Comparison of ENCODE assay signal across 12 cellular contexts in the genomic region with DNA sequence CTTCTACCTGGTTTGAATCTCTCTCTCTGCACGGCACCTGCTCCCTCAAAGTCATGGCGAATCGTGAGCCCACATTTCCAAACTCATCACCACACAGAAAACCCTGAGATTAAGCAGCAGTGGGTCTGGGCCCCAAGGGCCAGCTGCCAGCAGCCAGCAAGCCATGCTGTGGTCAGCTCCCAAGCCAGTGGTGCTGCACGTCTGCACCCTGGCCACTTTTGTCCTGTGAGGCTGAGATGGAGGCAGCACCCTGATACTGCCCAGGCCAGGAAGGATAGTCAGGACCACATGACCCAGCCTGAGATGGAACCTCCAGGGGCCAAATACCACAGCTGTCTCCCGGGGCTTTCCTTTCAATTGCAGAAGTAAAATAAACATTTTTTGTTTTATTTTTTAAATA. TPM values are rescaled to one million over a fixed set of nuclear protein-coding genes. Genes with fewer than 3 reads are reported as not detected.
A peak's percentile ranks its signal among the peaks of the same experiment; 100 is the strongest.
DNase-seq lines count a peak whose midpoint lies in the region; ATAC-seq and TF ChIP-seq lines count a peak whose summit lies in the region.
"Had no signal": no experiment of that assay in that cellular context is flagged by ENCODE, and none has a peak within 500 bp of the region (broad histone marks: within the 10 kb centered on the region; RNA-seq: fewer than 3 reads in every experiment).

No MANE protein-coding gene starts in this region.

- 66 to 76% (median 67%) methylated on average over 5 of the region's 5 CpGs for WGBS in spleen, 5 donors
- 78% methylated on average over 5 of the region's 5 CpGs for WGBS in mammary epithelial cell (ENCODE audit: low coverage, missing lambda C conversion rate)

- H3K4me2 ChIP-seq in DOHH2 (ENCODE audit: low read length) (peak overlapping the region; percentile 99), Karpas-422 (ENCODE audit: low read depth, low read length, poor library complexity, severe bottlenecking) (peak overlapping the region; percentile 81), mammary epithelial cell (ENCODE audit: insufficient read depth, low read depth, low read length) (no peak overlapping the region)
- H3K4me2 ChIP-seq: PC-9 had no signal

- CTCF ChIA-PET in mammary epithelial cell (lab: Charles Lee; ENCODE audit: low non-redundant PET): no interaction called here

- peak overlapping the region; percentile 88 for H3K9ac ChIP-seq in Karpas-422 (ENCODE audit: low read length)
- H3K9ac ChIP-seq in mammary epithelial cell (ENCODE audit: insufficient read depth, low read length): no peak overlapping the region

- in situ Hi-C loops in mammary epithelial cell (cut with MboI; ENCODE audit: low sequenced_read_pairs in 2 of 2): no loop called here

- peaks cover 72% of the 10 kb centered on the region for H3K36me3 ChIP-seq in DOHH2 (ENCODE audit: control insufficient read depth, low read length)
- peaks cover 43% of the 10 kb centered on the region for H3K36me3 ChIP-seq in Karpas-422 (ENCODE audit: insufficient read depth, low read length)
- peaks cover 0 to 60% (median 7%) of the 10 kb centered on the region in 6 donors for H3K36me3 ChIP-seq in spleen
- H3K36me3 ChIP-seq in mammary epithelial cell (ENCODE audit: insufficient read depth, low read length): no peaks in the 10 kb centered on the region
- H3K36me3 ChIP-seq: HAP-1, suprapubic skin had no signal

- no peak for ATAC-seq in HG02623 (IDR thresholded peaks at IDR 0.05; ENCODE audit: unreplicated experiment)

- intact Hi-C loops in spleen (cut with DNase I; ENCODE audit: low total_unique reads): no loop called here
- intact Hi-C loops in mammary epithelial cell (cut with micrococcal nuclease): no loop called here

- no TSS peak for BruUV-seq in mammary epithelial cell (replicated peaks; lab: Mats Ljungman, UMichigan)

- no peak for TF ChIP-seq POLR2A in spleen (IDR thresholded peaks at IDR 0.05)

- H4K20me1 ChIP-seq in DOHH2 (ENCODE audit: control insufficient read depth, insufficient read depth, low read depth, low read length): 0 out of 2 replicates have a peak, but pooled peaks cover under 1% of the 10 kb centered on the region
- H4K20me1 ChIP-seq in Karpas-422 (ENCODE audit: insufficient read depth, low read depth, low read length): peaks cover 4% of the 10 kb centered on the region; the same call in 1 of the 2 replicates
- H4K20me1 ChIP-seq in mammary epithelial cell (ENCODE audit: insufficient read depth, low read length): no peaks in the 10 kb centered on the region

- H3K27ac ChIP-seq in DOHH2 (ENCODE audit: low read depth, low read length) (peak overlapping the region; percentile 95), Karpas-422 (ENCODE audit: low read length) (peak overlapping the region; percentile 99), cingulate gyrus (ENCODE audit: low read depth, low read length) (peak overlapping the region; percentile 19), spleen (peak overlapping the region; percentile 83 to 97 (median 94)), mammary epithelial cell (ENCODE audit: insufficient read depth, low read depth, low read length) (no peak overlapping the region)
- H3K27ac ChIP-seq: PC-9 had no signal

- H3K9me2 ChIP-seq in DOHH2 (replicated peaks; ENCODE audit: control insufficient read depth, low read length) (no peaks in the 10 kb centered on the region), Karpas-422 (replicated peaks; ENCODE audit: insufficient read depth, low read length) (no peaks in the 10 kb centered on the region)

- peaks cover 47% of the 10 kb centered on the region for H3F3A ChIP-seq in DOHH2 (ENCODE audit: control insufficient read depth, insufficient read depth)

- H3K27me3 ChIP-seq in DOHH2 (ENCODE audit: control insufficient read depth, low read length) (no peaks in the 10 kb centered on the region), Karpas-422 (ENCODE audit: low read length) (no peaks in the 10 kb centered on the region), spleen (replicated peaks in 1 of 7) (no peaks in the 10 kb centered on the region), mammary epithelial cell (ENCODE audit: insufficient read depth, low read length) (peaks cover 3% of the 10 kb centered on the region)
- H3K27me3 ChIP-seq: suprapubic skin had no signal

- no peak overlapping the region for H2AFZ ChIP-seq in Karpas-422 (ENCODE audit: low read length)
- H2AFZ ChIP-seq in mammary epithelial cell (ENCODE audit: low read depth, low read length): no peak overlapping the region
- H2AFZ ChIP-seq: PC-9 had no signal

- dilution Hi-C loops in mammary epithelial cell (cut with HindIII; ENCODE audit: low sequenced_read_pairs): no loop called here

- H3K4me3 ChIP-seq in DOHH2 (ENCODE audit: low read length): peak overlapping the region; percentile 83
- H3K4me3 ChIP-seq in Karpas-422 (ENCODE audit: low read length): peak overlapping the region; percentile 66
- H3K4me3 ChIP-seq in spleen: peak overlapping the region in 2 of 8 donors; percentile 35 to 67
- no peak overlapping the region for H3K4me3 ChIP-seq in mammary epithelial cell (replicated peaks in 1 of 3; ENCODE audit: insufficient read depth in 1 of 3, low read depth in 2 of 3, low read length in 3 of 3)
- H3K4me3 ChIP-seq: HAP-1, mucosa of descending colon, PC-9 had no signal

- peak; percentile 53 for DNase-seq in Karpas-422
- DNase-seq in spleen: no peak
- no peak for DNase-seq in mammary epithelial cell
- no peak for DNase-seq in NCI-H1105 treated with DMSO at 0.1 percent for 48 hours (lab: John Stamatoyannopoulos, UW)
- DNase-seq: NCI-H345, PC-9 had no signal

- H3K4me1 ChIP-seq in DOHH2 (ENCODE audit: control insufficient read depth, low read length): peaks cover 72% of the 10 kb centered on the region
- H3K4me1 ChIP-seq in Karpas-422 (ENCODE audit: low read length): peaks cover 96% of the 10 kb centered on the region
- H3K4me1 ChIP-seq in spleen: peaks cover 51 to 100% (median 78%) of the 10 kb centered on the region in 6 donors
- no peaks in the 10 kb centered on the region for H3K4me1 ChIP-seq in mammary epithelial cell (ENCODE audit: insufficient read depth, low read length)
- H3K4me1 ChIP-seq: HAP-1 had no signal

- TF ChIP-seq CTCF in DOHH2 (IDR thresholded peaks at IDR 0.05; ENCODE audit: low read depth, low read length, poor library complexity, severe bottlenecking): no peak
- TF ChIP-seq CTCF in spleen (IDR thresholded peaks at IDR 0.05 in 8 of 11, conservative IDR thresholded peaks at IDR 0.05 in 3 of 11): no peak
- TF ChIP-seq CTCF in mammary epithelial cell (conservative IDR thresholded peaks at IDR 0.05 in 1 of 2, IDR thresholded peaks at IDR 0.05 in 1 of 2; ENCODE audit: extremely low read depth in 1 of 2, insufficient read depth in 1 of 2, low read depth in 1 of 2, low read length in 2 of 2): no peak

- H3K79me2 ChIP-seq in DOHH2 (ENCODE audit: control insufficient read depth, low read length) (peaks cover 70% of the 10 kb centered on the region), Karpas-422 (ENCODE audit: low read length) (peaks cover 45% of the 10 kb centered on the region), mammary epithelial cell (ENCODE audit: insufficient read depth, low read length) (no peaks in the 10 kb centered on the region)

- H3K9me3 ChIP-seq in DOHH2 (ENCODE audit: control insufficient read depth, insufficient read depth, low read length): no peaks in the 10 kb centered on the region
- H3K9me3 ChIP-seq in Karpas-422 (ENCODE audit: low read length): no peaks in the 10 kb centered on the region
- H3K9me3 ChIP-seq in spleen: no peaks in the 10 kb centered on the region
- no peaks in the 10 kb centered on the region for H3K9me3 ChIP-seq in mammary epithelial cell (replicated peaks; ENCODE audit: insufficient read depth, low read length)
- H3K9me3 ChIP-seq: HAP-1, mucosa of descending colon, suprapubic skin had no signal

RNA-seq across cellular contexts. Expression of a gene that starts 7.8 kb away (rescaled TPM):
- total RNA-seq in Karpas-422 (2014; rRNA removed; shearing (Covaris generic); ENCODE audit: low replicate concordance): 171 and 190 TPM in 2 replicates
- total RNA-seq in spleen (100 to 1,000 TPM in 2 of 7 donors, 10 to 100 TPM in 5; 61.5 to 153 (median 75.7) TPM), mammary epithelial cell (under 1 TPM; under 0.01 to 0.24 TPM)
- polyA plus RNA-seq in spleen (10 to 100 TPM; 27.8 to 28.3 (median 27.9) TPM), mammary epithelial cell (0.03 TPM)
- polyA minus RNA-seq in mammary epithelial cell: not detected

Comparison
In these comparisons a context has a peak if more than half of its experiments do, and no peak if none do; other contexts are left out.
1. H3K4me3 ChIP-seq: peak in DOHH2 (single experiment) and Karpas-422 (single experiment); none in mammary epithelial cell (0 of 3).
2. RNA of a gene that starts 7.8 kb away (total RNA-seq): 171 to 190 TPM in Karpas-422 and 61.5 to 153 TPM in spleen; under 0.01 to 0.24 TPM in mammary epithelial cell; every median in the first group is over 10 times any median in the second.